ENCODE assay signal across 1 cellular context in the genomic region with DNA sequence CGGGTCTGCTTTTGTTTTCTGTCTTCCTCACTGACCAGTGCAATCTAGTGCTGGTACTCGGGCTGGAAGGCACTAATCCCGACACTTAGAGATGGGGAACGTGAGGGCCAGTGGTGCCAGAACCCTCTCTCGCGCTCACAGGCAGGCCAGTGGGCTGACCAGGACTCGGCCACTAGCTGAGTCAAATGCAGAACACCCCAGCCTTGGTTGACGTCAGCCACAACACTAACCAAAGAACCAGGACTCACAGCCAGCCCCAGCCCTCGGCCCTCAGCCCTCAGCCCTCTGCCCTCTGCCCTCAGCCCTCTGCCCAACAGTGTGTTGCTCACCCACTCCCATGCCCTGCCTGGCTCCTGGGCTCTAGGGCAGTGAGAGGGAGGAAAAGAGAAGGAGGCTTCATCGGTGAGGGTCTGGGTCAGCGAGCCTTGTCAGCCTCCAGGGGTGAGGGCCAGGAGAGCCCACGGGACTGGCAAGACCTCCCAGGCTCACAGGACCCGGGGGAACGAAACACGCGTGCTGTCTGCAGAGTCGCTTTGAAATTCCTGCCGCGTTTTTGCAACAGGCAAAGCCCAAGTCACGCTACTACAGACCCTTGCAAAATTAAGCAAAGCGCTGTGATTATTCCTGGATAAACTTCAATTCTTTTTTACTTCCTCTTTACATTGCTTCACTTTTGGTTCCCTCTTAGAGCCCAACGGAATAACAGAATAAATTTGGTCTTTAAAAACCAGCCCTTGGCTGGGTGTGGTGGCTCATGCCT.
TF ChIP-seq lines count a peak whose summit lies in the region.

No MANE protein-coding gene starts in this region.

TF ChIP-seq in HepG2, 621 proteins besides CTCF, POLR2A, EP300 and RAD21:
- TF ChIP-seq, protein P1, sequence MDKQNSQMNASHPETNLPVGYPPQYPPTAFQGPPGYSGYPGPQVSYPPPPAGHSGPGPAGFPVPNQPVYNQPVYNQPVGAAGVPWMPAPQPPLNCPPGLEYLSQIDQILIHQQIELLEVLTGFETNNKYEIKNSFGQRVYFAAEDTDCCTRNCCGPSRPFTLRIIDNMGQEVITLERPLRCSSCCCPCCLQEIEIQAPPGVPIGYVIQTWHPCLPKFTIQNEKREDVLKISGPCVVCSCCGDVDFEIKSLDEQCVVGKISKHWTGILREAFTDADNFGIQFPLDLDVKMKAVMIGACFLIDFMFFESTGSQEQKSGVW (CRISPR knock-in tag; IDR thresholded peaks at IDR 0.05; ENCODE audit: borderline replicate concordance), result no peak
- TF ChIP-seq ZBTB40 (IDR thresholded peaks at IDR 0.05) (no peak), ZBTB40 (CRISPR knock-in tag; IDR thresholded peaks at IDR 0.05) (no peak)
